In the genomic region with DNA sequence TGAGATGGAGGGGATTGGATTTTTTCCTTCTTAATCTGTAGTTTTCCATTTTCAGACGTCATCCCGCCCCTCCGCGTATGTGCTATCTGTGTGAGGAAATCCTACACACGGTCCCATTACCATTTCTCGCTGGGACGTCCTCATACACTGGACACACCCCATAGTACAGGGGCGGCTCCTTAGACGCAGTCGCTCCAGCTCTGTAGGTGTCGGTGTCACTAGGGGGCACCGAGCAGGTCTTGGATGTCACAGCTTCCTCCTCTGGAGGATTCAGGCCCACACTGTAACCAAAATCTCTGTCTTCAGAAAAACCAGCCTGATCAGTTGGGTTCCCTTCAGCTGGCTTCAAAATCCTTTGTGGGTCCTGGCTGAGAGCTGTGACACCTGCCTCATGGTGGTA, we compare ENCODE assay signal across 16 cellular contexts. TPM values are rescaled to one million over a fixed set of nuclear protein-coding genes. Genes with fewer than 3 reads are reported as not detected.
DNase-seq lines count a peak whose midpoint lies in the region; ATAC-seq and TF ChIP-seq lines count a peak whose summit lies in the region.
"Had no signal": no experiment of that assay in that cellular context is flagged by ENCODE, and none has a peak within 500 bp of the region (broad histone marks: within the 10 kb centered on the region; RNA-seq: fewer than 3 reads in every experiment).

No MANE protein-coding gene starts in this region.

- H3K9me3 ChIP-seq in Caco-2 (no peaks in the 10 kb centered on the region), RWPE2 (ENCODE audit: severe bottlenecking) (no peaks in the 10 kb centered on the region)
- H3K9me3 ChIP-seq: tibial artery had no signal

- POLR2A ChIA-PET in Caco-2 (lab: Charles Lee): no interaction called here

- peak; percentile 28; the same call in 1 of the 3 replicates for ATAC-seq in RWPE2 (ENCODE audit: low read depth)
- ATAC-seq: left colon, natural killer cell had no signal

- no peak overlapping the region for H3K4me2 ChIP-seq in mesendoderm (ENCODE audit: low read length)

- no peak overlapping the region for H3K27ac ChIP-seq in RWPE2 (ENCODE audit: poor library complexity, severe bottlenecking)
- H3K27ac ChIP-seq in mesendoderm (ENCODE audit: low read depth, low read length): no peak overlapping the region
- H3K27ac ChIP-seq: coronary artery, SK-N-MC, tibial artery had no signal

- H3K9me3 Mint-ChIP-seq in Caco-2 (ENCODE audit: unreplicated experiment): no peaks in the 10 kb centered on the region
- H3K9me3 Mint-ChIP-seq: natural killer cell had no signal

- H3K79me1 ChIP-seq in mesendoderm (ENCODE audit: low read length): peaks cover 8% of the 10 kb centered on the region

- no peak overlapping the region for H2BK120ac ChIP-seq in mesendoderm (ENCODE audit: low read depth, low read length)

- H3K56ac ChIP-seq in mesendoderm (ENCODE audit: low read length): no peak overlapping the region

- H3K36me3 Mint-ChIP-seq in Caco-2 (ENCODE audit: insufficient read depth, unreplicated experiment): peaks cover 96% of the 10 kb centered on the region
- H3K36me3 Mint-ChIP-seq: natural killer cell had no signal

- TF ChIP-seq CTCF in Caco-2 (IDR thresholded peaks at IDR 0.05; ENCODE audit: insufficient read depth in 1 of 2, low read depth in 1 of 2, low read length in 1 of 2, severe bottlenecking in 1 of 2, unreplicated experiment in 1 of 2) (peak in 1 of 2 experiments; percentile 28), GM12873 (IDR thresholded peaks at IDR 0.05; ENCODE audit: insufficient read depth, low read depth, low read length, missing control alignments) (peak; percentile 3), RWPE2 (IDR thresholded peaks at IDR 0.05; ENCODE audit: poor library complexity, severe bottlenecking) (no peak)

- no peak overlapping the region for H3K18ac ChIP-seq in mesendoderm (ENCODE audit: low read length)

- H3K27me3 ChIP-seq in Caco-2 (replicated peaks; ENCODE audit: control insufficient read depth, insufficient read depth, low read length) (no peaks in the 10 kb centered on the region), RWPE2 (ENCODE audit: insufficient read depth, poor library complexity, severe bottlenecking) (no peaks in the 10 kb centered on the region), mesendoderm (ENCODE audit: insufficient read depth, low read length, poor library complexity) (peaks cover 2% of the 10 kb centered on the region)
- H3K27me3 ChIP-seq: tibial artery had no signal

- H3K4me1 Mint-ChIP-seq in Caco-2 (ENCODE audit: low read depth, unreplicated experiment): no peaks in the 10 kb centered on the region

- no peak overlapping the region for H4K5ac ChIP-seq in mesendoderm (ENCODE audit: low read length)

- H3K4me1 ChIP-seq in Caco-2 (no peaks in the 10 kb centered on the region), RWPE2 (ENCODE audit: insufficient read depth, poor library complexity, severe bottlenecking) (peaks cover 4% of the 10 kb centered on the region), mesendoderm (ENCODE audit: control insufficient read depth, low read depth, low read length) (no peaks in the 10 kb centered on the region)

- no peaks in the 10 kb centered on the region for H3K27me3 Mint-ChIP-seq in Caco-2 (ENCODE audit: insufficient read depth, unreplicated experiment)

- H3K79me2 ChIP-seq in mesendoderm (ENCODE audit: control insufficient read depth, insufficient read depth, low read length): peaks cover 37% of the 10 kb centered on the region

- H3K36me3 ChIP-seq in Caco-2 (ENCODE audit: control insufficient read depth, insufficient read depth, low read length): no peaks in the 10 kb centered on the region
- peaks cover 97% of the 10 kb centered on the region for H3K36me3 ChIP-seq in RWPE2 (ENCODE audit: low read depth)
- H3K36me3 ChIP-seq in mesendoderm (ENCODE audit: control insufficient read depth, insufficient read depth, low read length): peaks cover 10% of the 10 kb centered on the region

- CTCF ChIA-PET in Caco-2 (lab: Charles Lee): interaction anchor here (0.6 kb wide), 1 partner anchor 110 kb away, joined by 3 read pairs; no protein-coding TSS in a partner anchor

- no peak overlapping the region for H4K8ac ChIP-seq in mesendoderm (ENCODE audit: low read depth, low read length)

- TSS peak; percentile 1 for BruUV-seq in Caco-2 (replicated peaks; lab: Mats Ljungman, UMichigan)

- WGBS in mesendoderm (ENCODE audit: extremely low coverage, insufficient coverage, low lambda C conversion rate): no CpG with 5 or more reads among the region's 12 CpGs

- no peak overlapping the region for H3K4ac ChIP-seq in mesendoderm (ENCODE audit: low read depth, low read length)

- no peak overlapping the region for H2BK15ac ChIP-seq in mesendoderm (replicated peaks; ENCODE audit: low read depth)

- H2BK5ac ChIP-seq in mesendoderm (ENCODE audit: low read length): no peak overlapping the region

- H3K27ac Mint-ChIP-seq in Caco-2 (ENCODE audit: unreplicated experiment): no peak overlapping the region
- H3K27ac Mint-ChIP-seq: natural killer cell had no signal

- no peak overlapping the region for H3K4me3 Mint-ChIP-seq in Caco-2 (ENCODE audit: unreplicated experiment)
- H3K4me3 Mint-ChIP-seq: natural killer cell had no signal

- H2AK5ac ChIP-seq in mesendoderm (ENCODE audit: low read length): no peak overlapping the region

- intact Hi-C loops in Caco-2 (cut with micrococcal nuclease; ENCODE audit: unreplicated experiment): no loop called here

- no peak overlapping the region for H3K23ac ChIP-seq in mesendoderm (ENCODE audit: low read length)

- no peak overlapping the region for H3K9ac ChIP-seq in mesendoderm (ENCODE audit: low read length)

- DNase-seq in Caco-2 (peak in 1 of 2 experiments; percentile 48), RWPE2 (ENCODE audit: low spot score) (no peak), mesendoderm (peak; percentile 54), NCI-H1092 treated with DMSO at 0.1 percent for 48 hours (lab: John Stamatoyannopoulos, UW) (no peak), NCI-H2196 treated with DMSO at 0.1 percent for 48 hours (lab: John Stamatoyannopoulos, UW; ENCODE audit: unreplicated experiment) (no peak), occipital lobe (lab: John Stamatoyannopoulos, UW) (no peak)
- DNase-seq: glutamatergic neuron, left colon, natural killer cell, NCI-H1694, NCI-H774, T-helper 9 cell, tibial artery had no signal

- no peak overlapping the region for H3K4me3 ChIP-seq in Caco-2 (ENCODE audit: low read depth, low read length)
- no peak overlapping the region for H3K4me3 ChIP-seq in RWPE2 (ENCODE audit: severe bottlenecking)
- H3K4me3 ChIP-seq in mesendoderm (ENCODE audit: low read length): no peak overlapping the region
- H3K4me3 ChIP-seq: coronary artery, SK-N-MC, tibial artery had no signal

RNA-seq across cellular contexts. Expression of a gene that starts 7.1 kb away (rescaled TPM):
- 80.8 and 86.6 TPM in 2 replicates for total RNA-seq in Caco-2 (2022)
- polyA plus RNA-seq in mesendoderm (2013, experiment 1 of 2): 32.4 TPM
- polyA plus RNA-seq in mesendoderm (2013, experiment 2 of 2): 31.5 TPM
- 46.2 TPM for total RNA-seq in occipital lobe

RNA-seq across cellular contexts. Expression of a gene that starts 43.9 kb away (rescaled TPM):
- 78.1 and 87.8 TPM in 2 replicates for total RNA-seq in Caco-2 (2022)
- polyA plus RNA-seq in mesendoderm (2013, experiment 1 of 2): 46.3 TPM
- 48.6 TPM for polyA plus RNA-seq in mesendoderm (2013, experiment 2 of 2)
- total RNA-seq in occipital lobe: 32.3 TPM
